8 cellular contexts compared by ENCODE assay signal in the genomic region with DNA sequence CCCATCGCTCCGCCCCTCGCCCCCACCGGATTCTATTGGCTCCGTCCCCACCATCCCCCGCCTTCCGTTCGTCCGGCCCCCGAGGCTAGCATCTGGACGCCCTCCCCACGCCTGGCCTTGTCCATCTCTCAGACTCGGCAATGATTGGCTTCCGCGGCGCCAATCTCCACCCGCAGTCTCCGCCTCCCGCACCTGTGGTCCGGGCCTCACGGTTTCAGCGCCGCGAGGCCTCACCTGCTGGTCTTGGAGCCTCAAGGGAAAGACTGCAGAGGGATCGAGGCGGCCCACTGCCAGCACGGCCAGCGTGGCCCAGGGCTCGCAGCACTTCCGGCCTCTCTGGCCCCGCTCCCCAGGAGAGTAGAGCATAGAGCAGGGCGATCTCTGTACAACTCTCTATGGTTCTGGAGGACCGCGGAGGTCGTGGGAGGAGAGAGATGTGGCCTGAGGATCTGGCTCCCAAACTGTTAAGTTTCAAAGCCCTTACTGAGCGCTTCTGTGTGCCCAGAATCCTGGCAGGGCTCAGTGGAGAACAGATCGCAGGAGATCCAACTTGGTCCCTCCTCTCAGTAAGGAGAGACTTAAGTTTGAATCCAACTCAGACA. TPM values are rescaled to one million over a fixed set of nuclear protein-coding genes. Genes with fewer than 3 reads are reported as not detected.
DNase-seq lines count a peak whose midpoint lies in the region; ATAC-seq and TF ChIP-seq lines count a peak whose summit lies in the region.

TSS of gene ERCC1 (minus strand) at position 329 of the 602 bp plus-strand sequence. CDS start 543 bp downstream, outside the sequence.

- peak within 1 kb of the TSS; percentile 80 for H3K4me3 ChIP-seq in fibroblast of the aortic adventitia (ENCODE audit: low read depth, low read length)

- peaks cover 8% of the 10 kb centered on the region for H3K27me3 Mint-ChIP-seq in IgD-negative memory B cell
- H3K27me3 Mint-ChIP-seq in activated T-helper 17 cell treated with anti-CD3 and anti-CD28 coated beads, Interleukin-2, amount 50 U/mL, for 72 hours, result no peaks in the 10 kb centered on the region
- no peaks in the 10 kb centered on the region for H3K27me3 Mint-ChIP-seq in nephron (ENCODE audit: low read depth)

- H3K36me3 Mint-ChIP-seq in IgD-negative memory B cell (peaks cover 7% of the 10 kb centered on the region), nephron (ENCODE audit: low read depth) (peaks cover 12% of the 10 kb centered on the region)
- peaks cover 13% of the 10 kb centered on the region for H3K36me3 Mint-ChIP-seq in activated T-helper 17 cell treated with anti-CD3 and anti-CD28 coated beads, Interleukin-2, amount 50 U/mL, for 72 hours (ENCODE audit: low read depth)

- ATAC-seq in GM21576 (IDR thresholded peaks at IDR 0.05; ENCODE audit: unreplicated experiment), result peak; percentile 59
- ATAC-seq in activated T-helper 17 cell treated with anti-CD3 and anti-CD28 coated beads, Interleukin-2, amount 50 U/mL, for 72 hours (replicated peaks), result peak; percentile 68

- peak within 1 kb of the TSS; percentile 67 to 96 (median 88) for H3K27ac Mint-ChIP-seq in IgD-negative memory B cell
- peak within 1 kb of the TSS; percentile 84 for H3K27ac Mint-ChIP-seq in activated T-helper 17 cell treated with anti-CD3 and anti-CD28 coated beads, Interleukin-2, amount 50 U/mL, for 72 hours
- H3K27ac Mint-ChIP-seq in nephron, result peak within 1 kb of the TSS; percentile 83 to 92 (median 86)

- H3K27ac ChIP-seq in temporal lobe (ENCODE audit: low read depth, low read length), result peak within 1 kb of the TSS; percentile 92

- H3K4me3 Mint-ChIP-seq in IgD-negative memory B cell (peak within 1 kb of the TSS; percentile 80 to 97 (median 94)), nephron (peak within 1 kb of the TSS; percentile 91 to 95 (median 94))
- H3K4me3 Mint-ChIP-seq in activated T-helper 17 cell treated with anti-CD3 and anti-CD28 coated beads, Interleukin-2, amount 50 U/mL, for 72 hours, result peak within 1 kb of the TSS; percentile 85

- TF ChIP-seq CTCF in fibroblast of the aortic adventitia (IDR thresholded peaks at IDR 0.05; ENCODE audit: insufficient read depth, low read length) (no peak), nephron (IDR thresholded peaks at IDR 0.05; ENCODE audit: unreplicated experiment in 3 of 3) (no peak)

- H3K4me1 Mint-ChIP-seq in IgD-negative memory B cell (peaks cover 25 to 50% (median 49%) of the 10 kb centered on the region in 3 donors), nephron (peaks cover 37% of the 10 kb centered on the region)
- H3K4me1 Mint-ChIP-seq in activated T-helper 17 cell treated with anti-CD3 and anti-CD28 coated beads, Interleukin-2, amount 50 U/mL, for 72 hours, result peaks cover 13% of the 10 kb centered on the region

- H3K9me3 Mint-ChIP-seq in IgD-negative memory B cell (no peaks in the 10 kb centered on the region), nephron (no peaks in the 10 kb centered on the region)
- no peaks in the 10 kb centered on the region for H3K9me3 Mint-ChIP-seq in activated T-helper 17 cell treated with anti-CD3 and anti-CD28 coated beads, Interleukin-2, amount 50 U/mL, for 72 hours

- DNase-seq in DMS79 treated with DMSO at 0.1 percent for 48 hours (lab: John Stamatoyannopoulos, UW) (peak; percentile 97), OCI-M1 (lab: John Stamatoyannopoulos, UW) (peak; percentile 99), fibroblast of the aortic adventitia (ENCODE audit: low read depth) (peak; percentile 93)

RNA-seq across cellular contexts. Expression of gene ERCC1, which starts in this region (rescaled TPM):
- polyA plus RNA-seq in IgD-negative memory B cell, result 50.2 TPM
- 10 to 100 TPM; 27.6 to 33.2 TPM for total RNA-seq in activated T-helper 17 cell treated with anti-CD3 and anti-CD28 coated beads, Interleukin-2, amount 50 U/mL, for 72 hours
- total RNA-seq in fibroblast of the aortic adventitia (ENCODE audit: low replicate concordance), result 109 and 111 TPM in 2 replicates
- total RNA-seq in temporal lobe, result 43.8 TPM

Comparison
In these comparisons a context has a peak if more than half of its experiments do, and no peak if none do; other contexts are left out.
1. Peak in every context shown above with its lines: DNase-seq, ATAC-seq, H3K4me3 ChIP-seq and H3K27ac ChIP-seq.